In the genomic region with DNA sequence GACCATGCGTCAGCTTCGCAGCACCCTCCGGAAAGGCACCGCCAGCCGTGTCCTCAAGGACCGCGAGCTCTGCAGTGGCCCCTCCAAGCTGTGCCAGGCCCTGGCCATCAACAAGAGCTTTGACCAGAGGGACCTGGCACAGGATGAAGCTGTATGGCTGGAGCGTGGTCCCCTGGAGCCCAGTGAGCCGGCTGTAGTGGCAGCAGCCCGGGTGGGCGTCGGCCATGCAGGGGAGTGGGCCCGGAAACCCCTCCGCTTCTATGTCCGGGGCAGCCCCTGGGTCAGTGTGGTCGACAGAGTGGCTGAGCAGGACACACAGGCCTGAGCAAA, we compare ENCODE assay signal across 10 cellular contexts. TPM values are rescaled to one million over a fixed set of nuclear protein-coding genes. Genes with fewer than 3 reads are reported as not detected.
DNase-seq lines count a peak whose midpoint lies in the region; ATAC-seq and TF ChIP-seq lines count a peak whose summit lies in the region.
"Had no signal": no experiment of that assay in that cellular context is flagged by ENCODE, and none has a peak within 500 bp of the region (broad histone marks: within the 10 kb centered on the region; RNA-seq: fewer than 3 reads in every experiment).

No MANE protein-coding gene starts in this region.

- H3K4me3 ChIP-seq in heart left ventricle (no peak overlapping the region), ascending aorta (peak overlapping the region in 1 of 2 donors; percentile 30), upper lobe of right lung (no peak overlapping the region)
- H3K4me3 ChIP-seq: ovary had no signal

- H3K9me3 ChIP-seq in heart left ventricle (no peaks in the 10 kb centered on the region), ascending aorta (no peaks in the 10 kb centered on the region), upper lobe of right lung (no peaks in the 10 kb centered on the region)
- H3K9me3 ChIP-seq: ovary had no signal

- no peaks in the 10 kb centered on the region for H3K27me3 Mint-ChIP-seq in naive B cell

- no peak for TF ChIP-seq POLR2A in heart left ventricle (IDR thresholded peaks at IDR 0.05)

- no peak overlapping the region for H3K4me3 Mint-ChIP-seq in naive B cell

- H3K27ac ChIP-seq in heart left ventricle (peak overlapping the region; percentile 31 to 81 (median 72)), ascending aorta (peak overlapping the region; percentile 87 to 92), upper lobe of right lung (peak overlapping the region; percentile 79)
- H3K27ac ChIP-seq: VCaP had no signal

- H3K36me3 Mint-ChIP-seq in naive B cell = no peaks in the 10 kb centered on the region

- ATAC-seq in heart left ventricle (no peak), Right ventricle myocardium superior (ENCODE audit: poor library complexity) (no peak), naive B cell (ENCODE audit: low read depth in 2 of 2) (no peak), upper lobe of right lung (no peak)

- H3K4me1 Mint-ChIP-seq in naive B cell = peaks cover 27 to 40% (median 39%) of the 10 kb centered on the region in 3 donors

- intact Hi-C loops in heart left ventricle (cut with DNase I) = no loop called here
- intact Hi-C loops in Right ventricle myocardium superior (cut with DNase I) = no loop called here
- intact Hi-C loops in ascending aorta (cut with DNase I) = no loop called here
- intact Hi-C loops in upper lobe of right lung (cut with DNase I) = no loop called here

- H3K36me3 ChIP-seq in heart left ventricle (peaks cover 0 to 61% (median 54%) of the 10 kb centered on the region in 9 donors), ascending aorta (peaks cover 57 to 61% of the 10 kb centered on the region in 2 donors), upper lobe of right lung (peaks cover 53% of the 10 kb centered on the region)
- H3K36me3 ChIP-seq: ovary had no signal

- peak overlapping the region in 5 of 6 donors; percentile 85 to 99 (median 90) for H3K27ac Mint-ChIP-seq in naive B cell

- no peaks in the 10 kb centered on the region for H3K27me3 ChIP-seq in heart left ventricle
- no peaks in the 10 kb centered on the region for H3K27me3 ChIP-seq in ascending aorta
- H3K27me3 ChIP-seq in upper lobe of right lung = no peaks in the 10 kb centered on the region
- H3K27me3 ChIP-seq: ovary had no signal

- no peaks in the 10 kb centered on the region for H3K9me3 Mint-ChIP-seq in naive B cell

- 70 to 82% (median 74%) methylated on average over 12 to 16 of the region's 16 CpGs for WGBS in heart left ventricle, 4 donors

- peak in 1 of 5 donors; percentile 54 for DNase-seq in heart left ventricle
- no peak for DNase-seq in Right ventricle myocardium superior
- DNase-seq in ascending aorta (ENCODE audit: low spot score in 2 of 2) = no peak
- DNase-seq in naive B cell = no peak
- no peak for DNase-seq in upper lobe of right lung
- DNase-seq in superior temporal gyrus (ENCODE audit: extremely low spot score) = no peak
- DNase-seq in stimulated activated naive CD4-positive, alpha-beta T cell treated with Interleukin-2 at 50 U/mL for 16 hours (lab: John Stamatoyannopoulos, UW) = no peak
- DNase-seq in HuH-7.5 (ENCODE audit: low spot score) = no peak

- no peak for TF ChIP-seq CTCF in heart left ventricle (IDR thresholded peaks at IDR 0.05)
- no peak for TF ChIP-seq CTCF in ascending aorta (IDR thresholded peaks at IDR 0.05)
- no peak for TF ChIP-seq CTCF in upper lobe of right lung (IDR thresholded peaks at IDR 0.05)

- H3K4me1 ChIP-seq in heart left ventricle (peaks cover 7 to 35% (median 26%) of the 10 kb centered on the region in 12 donors), ascending aorta (peaks cover 33 to 38% of the 10 kb centered on the region in 2 donors), upper lobe of right lung (peaks cover 28% of the 10 kb centered on the region)

RNA-seq across cellular contexts. Expression of gene MPG, which starts 7.4 kb away (rescaled TPM):
- 10 to 100 TPM; 30.5 to 89.7 (median 38.6) TPM for total RNA-seq in heart left ventricle
- 10 to 100 TPM; 63.5 to 77.3 TPM for polyA plus RNA-seq in heart left ventricle
- 31.6 TPM for total RNA-seq in Right ventricle myocardium superior
- total RNA-seq in ascending aorta = 406 TPM
- 100 to 1,000 TPM in 1 of 6 donors, 10 to 100 TPM in 5; 81.3 to 119 (median 84.6) TPM for polyA plus RNA-seq in naive B cell (ENCODE audit: low read depth in 6 of 6)
- total RNA-seq in upper lobe of right lung = 42.5 TPM

RNA-seq across cellular contexts. Expression of gene RHBDF1, which starts 13.0 kb away (rescaled TPM):
- 10 to 100 TPM; 17.4 to 30.6 (median 22.7) TPM for total RNA-seq in heart left ventricle
- polyA plus RNA-seq in heart left ventricle = 10 to 100 TPM; 23.9 to 45.8 TPM
- 16.6 TPM for total RNA-seq in Right ventricle myocardium superior
- total RNA-seq in ascending aorta = 146 TPM
- polyA plus RNA-seq in naive B cell (ENCODE audit: low read depth in 6 of 6) = under 1 TPM in 1 of 6 donors, not detected in 5; 0.08 TPM
- total RNA-seq in upper lobe of right lung = 48.4 TPM

RNA-seq across cellular contexts. Expression of gene SNRNP25, which starts 31.8 kb away (rescaled TPM):
- total RNA-seq in heart left ventricle = 100 to 1,000 TPM in 1 of 9 donors, 10 to 100 TPM in 8; 41.6 to 105 (median 56.5) TPM
- 100 to 1,000 TPM in 1 of 2 donors, 10 to 100 TPM in 1; 65.2 to 127 TPM for polyA plus RNA-seq in heart left ventricle
- total RNA-seq in Right ventricle myocardium superior = 79.9 TPM
- total RNA-seq in ascending aorta = not detected
- 100 to 1,000 TPM in 1 of 6 donors, 10 to 100 TPM in 5; 43.3 to 111 (median 67.2) TPM for polyA plus RNA-seq in naive B cell (ENCODE audit: low read depth in 6 of 6)
- 11.6 TPM for total RNA-seq in upper lobe of right lung

RNA-seq across cellular contexts. Expression of gene POLR3K, which starts 32.0 kb away (rescaled TPM):
- total RNA-seq in heart left ventricle = 10 to 100 TPM in 7 of 9 donors, 1 to 10 TPM in 2; 4.1 to 14.4 (median 11.5) TPM
- polyA plus RNA-seq in heart left ventricle = 10 to 100 TPM; 10.9 to 20.3 TPM
- total RNA-seq in Right ventricle myocardium superior = 11.1 TPM
- total RNA-seq in ascending aorta = not detected
- 10 to 100 TPM; 39.0 to 57.3 (median 52.7) TPM for polyA plus RNA-seq in naive B cell (ENCODE audit: low read depth in 6 of 6)
- 12.0 TPM for total RNA-seq in upper lobe of right lung

RNA-seq across cellular contexts. Expression of gene NPRL3, which starts 53.1 kb away (rescaled TPM):
- 10 to 100 TPM; 12.9 to 29.4 (median 23.9) TPM for total RNA-seq in heart left ventricle
- 10 to 100 TPM; 15.5 to 25.6 TPM for polyA plus RNA-seq in heart left ventricle
- total RNA-seq in Right ventricle myocardium superior = 19.2 TPM
- 24.9 TPM for total RNA-seq in ascending aorta
- polyA plus RNA-seq in naive B cell (ENCODE audit: low read depth in 6 of 6) = 10 to 100 TPM in 5 of 6 donors, 1 to 10 TPM in 1; 8.1 to 17.1 (median 11.2) TPM
- 30.6 TPM for total RNA-seq in upper lobe of right lung

Comparison
In these comparisons a context has a peak if more than half of its experiments do, and no peak if none do; other contexts are left out.
1. RNA of gene SNRNP25, which starts 31.8 kb away (total RNA-seq): 79.9 TPM in Right ventricle myocardium superior (single experiment), 41.6 to 105 TPM in heart left ventricle and 11.6 TPM in upper lobe of right lung (single experiment); not detected in ascending aorta (single experiment); every median in the first group is over 10 times any median in the second.
2. Peak in every context shown above with its lines, with median percentiles within 50 percentile points of each other: H3K27ac ChIP-seq.